Comparison of ENCODE assay signal across 35 cellular contexts in the genomic region with DNA sequence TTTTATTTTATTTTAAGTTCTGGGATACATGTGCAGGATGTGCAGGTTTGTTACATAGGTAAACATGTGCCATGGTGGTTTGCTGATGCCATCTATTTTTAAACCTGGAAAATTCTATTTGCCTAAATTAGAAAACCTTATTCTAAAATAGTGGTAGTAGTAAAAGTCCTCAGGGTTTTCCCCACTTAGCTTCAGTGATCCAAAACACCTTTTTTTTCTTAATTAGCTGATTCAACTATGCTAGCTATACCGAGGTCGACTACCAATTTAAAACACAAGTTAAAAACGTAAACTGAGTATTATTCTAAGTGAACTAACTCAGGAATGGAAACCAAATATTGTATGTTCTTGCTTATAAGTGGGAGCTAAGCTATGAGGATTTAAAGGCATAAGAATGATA.
"Had no signal": no experiment of that assay in that cellular context is flagged by ENCODE, and none has a peak within 500 bp of the region (broad histone marks: within the 10 kb centered on the region; RNA-seq: fewer than 3 reads in every experiment).

No MANE protein-coding gene starts in this region.

- H3K4me1 Mint-ChIP-seq: activated CD4-positive, alpha-beta memory T cell treated with anti-CD3 and anti-CD28 coated beads, Interleukin-2, amount 10 ng/mL, durations not matched to agents 7 days and 5 days; activated CD4-positive, alpha-beta T cell treated with anti-CD3 and anti-CD28 coated beads for 36 hours; activated CD4-positive, alpha-beta T cell treated with anti-CD3 and anti-CD28 coated beads, Interleukin-2, amount 10 ng/mL, durations not matched to agents 7 days and 5 days; activated CD8-positive, alpha-beta memory T cell treated with anti-CD3 and anti-CD28 coated beads, Interleukin-2, amount 10 ng/mL, durations not matched to agents 7 days and 5 days; activated naive CD4-positive, alpha-beta T cell treated with anti-CD3 and anti-CD28 coated beads, Interleukin-2, amount 10 ng/mL, durations not matched to agents 7 days and 5 days; activated naive CD4-positive, alpha-beta T cell treated with anti-CD3 and anti-CD28 coated beads, Interleukin-2, amount 50 U/mL, for 24 hours; activated naive CD8-positive, alpha-beta T cell treated with anti-CD3 and anti-CD28 coated beads, Interleukin-2, amount 10 ng/mL, durations not matched to agents 7 days and 5 days; activated naive CD8-positive, alpha-beta T cell treated with anti-CD3 and anti-CD28 coated beads, Interleukin-2, amount 50 U/mL, for 24 hours had no signal

- H3K27me3 Mint-ChIP-seq: activated CD4-positive, alpha-beta memory T cell treated with anti-CD3 and anti-CD28 coated beads, Interleukin-2, amount 10 ng/mL, durations not matched to agents 7 days and 5 days; activated CD4-positive, alpha-beta T cell treated with anti-CD3 and anti-CD28 coated beads for 36 hours; activated CD4-positive, alpha-beta T cell treated with anti-CD3 and anti-CD28 coated beads, Interleukin-2, amount 10 ng/mL, durations not matched to agents 7 days and 5 days; activated CD8-positive, alpha-beta memory T cell treated with anti-CD3 and anti-CD28 coated beads, Interleukin-2, amount 10 ng/mL, durations not matched to agents 7 days and 5 days; activated naive CD4-positive, alpha-beta T cell treated with anti-CD3 and anti-CD28 coated beads, Interleukin-2, amount 10 ng/mL, durations not matched to agents 7 days and 5 days; activated naive CD4-positive, alpha-beta T cell treated with anti-CD3 and anti-CD28 coated beads, Interleukin-2, amount 50 U/mL, for 24 hours; activated naive CD8-positive, alpha-beta T cell; activated naive CD8-positive, alpha-beta T cell treated with anti-CD3 and anti-CD28 coated beads, Interleukin-2, amount 10 ng/mL, durations not matched to agents 7 days and 5 days; activated naive CD8-positive, alpha-beta T cell treated with anti-CD3 and anti-CD28 coated beads, Interleukin-2, amount 50 U/mL, for 24 hours had no signal

- ATAC-seq: activated CD4-positive, alpha-beta T cell treated with anti-CD3 and anti-CD28 coated beads for 36 hours; activated CD4-positive, CD25-positive, alpha-beta regulatory T cell treated with anti-CD3 and anti-CD28 coated beads, Interleukin-2, amount 50 U/mL, for 24 hours; activated CD8-positive, alpha-beta memory T cell treated with anti-CD3 and anti-CD28 coated beads, Interleukin-2, amount 10 ng/mL, durations not matched to agents 7 days and 5 days; activated CD8-positive, alpha-beta T cell treated with anti-CD3 and anti-CD28 coated beads, Interleukin-2, amount 10 ng/mL, durations not matched to agents 7 days and 5 days; activated naive CD8-positive, alpha-beta T cell treated with anti-CD3 and anti-CD28 coated beads, Interleukin-2, amount 50 U/mL, for 24 hours; body of pancreas had no signal

- H3K27me3 ChIP-seq: body of pancreas, brain microvascular endothelial cell had no signal

- DNase-seq: activated CD4-positive, alpha-beta memory T cell treated with anti-CD3 and anti-CD28 coated beads, Interleukin-2, amount 10 ng/mL, durations not matched to agents 7 days and 5 days; activated CD4-positive, alpha-beta T cell treated with anti-CD3 and anti-CD28 coated beads for 1 hour; activated CD4-positive, alpha-beta T cell treated with anti-CD3 and anti-CD28 coated beads for 36 hours; activated CD4-positive, alpha-beta T cell treated with anti-CD3 and anti-CD28 coated beads for 48 hours; activated CD4-positive, alpha-beta T cell treated with anti-CD3 and anti-CD28 coated beads, Interleukin-2, amount 10 ng/mL, durations not matched to agents 7 days and 5 days; activated CD4-positive, alpha-beta T cell treated with anti-CD3 and anti-CD28 coated beads, Interleukin-2, amount 50 U/mL, for 48 hours; activated CD4-positive, CD25-positive, alpha-beta regulatory T cell; activated CD8-positive, alpha-beta memory T cell treated with anti-CD3 and anti-CD28 coated beads for 24 hours; activated CD8-positive, alpha-beta memory T cell treated with anti-CD3 and anti-CD28 coated beads, Interleukin-2, amount 10 ng/mL, durations not matched to agents 7 days and 5 days; activated CD8-positive, alpha-beta memory T cell treated with anti-CD3 and anti-CD28 coated beads, Interleukin-2, amount 50 U/mL, for 48 hours; activated CD8-positive, alpha-beta T cell treated with anti-CD3 and anti-CD28 coated beads, Interleukin-2, amount 10 ng/mL, durations not matched to agents 7 days and 5 days; activated effector memory CD4-positive, alpha-beta T cell treated with Interleukin-2 at 50 U/mL for 16 hours; activated gamma-delta T cell; activated naive CD4-positive, alpha-beta T cell treated with anti-CD3 and anti-CD28 coated beads, Interleukin-2, amount 10 ng/mL, durations not matched to agents 7 days and 5 days; activated naive CD4-positive, alpha-beta T cell treated with Interleukin-2 at 50 U/mL for 16 hours; activated naive CD8-positive, alpha-beta T cell treated with anti-CD3 and anti-CD28 coated beads, Interleukin-2, amount 10 ng/mL, durations not matched to agents 7 days and 5 days; activated naive CD8-positive, alpha-beta T cell treated with anti-CD3 and anti-CD28 coated beads, Interleukin-2, amount 50 U/mL, for 24 hours; activated T-cell treated with anti-CD3 and anti-CD28 coated beads, Interleukin-2, amount 50 U/mL, for 24 hours; activated T-cell treated with anti-CD3 and anti-CD28 coated beads, Interleukin-2, amount 50 U/mL, for 48 hours; amniotic stem cell; aorta; body of pancreas; brain microvascular endothelial cell; central memory CD4-positive, alpha-beta T cell; T-helper 1 cell; T-helper 2 cell; T-helper 9 cell had no signal

- H3K9me3 ChIP-seq: body of pancreas, breast epithelium had no signal

- H3K4me3 Mint-ChIP-seq: activated CD4-positive, alpha-beta memory T cell treated with anti-CD3 and anti-CD28 coated beads, Interleukin-2, amount 10 ng/mL, durations not matched to agents 7 days and 5 days; activated CD4-positive, alpha-beta T cell treated with anti-CD3 and anti-CD28 coated beads for 36 hours; activated CD4-positive, alpha-beta T cell treated with anti-CD3 and anti-CD28 coated beads, Interleukin-2, amount 10 ng/mL, durations not matched to agents 7 days and 5 days; activated CD8-positive, alpha-beta memory T cell treated with anti-CD3 and anti-CD28 coated beads, Interleukin-2, amount 10 ng/mL, durations not matched to agents 7 days and 5 days; activated CD8-positive, alpha-beta T cell treated with anti-CD3 and anti-CD28 coated beads, Interleukin-2, amount 10 ng/mL, durations not matched to agents 7 days and 5 days; activated naive CD4-positive, alpha-beta T cell treated with anti-CD3 and anti-CD28 coated beads, Interleukin-2, amount 10 ng/mL, durations not matched to agents 7 days and 5 days; activated naive CD4-positive, alpha-beta T cell treated with anti-CD3 and anti-CD28 coated beads, Interleukin-2, amount 50 U/mL, for 24 hours; activated naive CD8-positive, alpha-beta T cell; activated naive CD8-positive, alpha-beta T cell treated with anti-CD3 and anti-CD28 coated beads, Interleukin-2, amount 10 ng/mL, durations not matched to agents 7 days and 5 days; activated naive CD8-positive, alpha-beta T cell treated with anti-CD3 and anti-CD28 coated beads, Interleukin-2, amount 50 U/mL, for 24 hours; activated T-cell treated with anti-CD3 and anti-CD28 coated beads, Interleukin-2, amount 50 U/mL, for 24 hours; T-helper 1 cell treated with Interleukin-12 subunit alpha and Interleukin-12 subunit beta and Interleukin-4 antibody, amounts not matched to agents 30 μg/mL and 1 μg/mL, for 36 hours; T-helper 2 cell treated with Interferon-gamma antibody and Interleukin-4, amounts not matched to agents 5 μg/mL and 100 μg/mL, for 36 hours had no signal

- H3K36me3 ChIP-seq: brain microvascular endothelial cell, breast epithelium had no signal

- H3K27ac ChIP-seq: body of pancreas, brain microvascular endothelial cell, breast epithelium, VCaP had no signal

- H3K36me3 Mint-ChIP-seq: activated naive CD8-positive, alpha-beta T cell had no signal

- H3K4me3 ChIP-seq: body of pancreas, breast epithelium had no signal

- H3K27ac Mint-ChIP-seq: activated CD4-positive, alpha-beta memory T cell treated with anti-CD3 and anti-CD28 coated beads, Interleukin-2, amount 10 ng/mL, durations not matched to agents 7 days and 5 days; activated CD4-positive, alpha-beta T cell treated with anti-CD3 and anti-CD28 coated beads for 36 hours; activated CD4-positive, alpha-beta T cell treated with anti-CD3 and anti-CD28 coated beads, Interleukin-2, amount 10 ng/mL, durations not matched to agents 7 days and 5 days; activated CD8-positive, alpha-beta memory T cell treated with anti-CD3 and anti-CD28 coated beads, Interleukin-2, amount 10 ng/mL, durations not matched to agents 7 days and 5 days; activated CD8-positive, alpha-beta T cell treated with anti-CD3 and anti-CD28 coated beads, Interleukin-2, amount 10 ng/mL, durations not matched to agents 7 days and 5 days; activated naive CD4-positive, alpha-beta T cell treated with anti-CD3 and anti-CD28 coated beads, Interleukin-2, amount 10 ng/mL, durations not matched to agents 7 days and 5 days; activated naive CD4-positive, alpha-beta T cell treated with anti-CD3 and anti-CD28 coated beads, Interleukin-2, amount 50 U/mL, for 24 hours; activated naive CD8-positive, alpha-beta T cell; activated naive CD8-positive, alpha-beta T cell treated with anti-CD3 and anti-CD28 coated beads, Interleukin-2, amount 10 ng/mL, durations not matched to agents 7 days and 5 days; activated T-cell treated with anti-CD3 and anti-CD28 coated beads, Interleukin-2, amount 50 U/mL, for 24 hours; activated T-helper 2 cell treated with anti-CD3 and anti-CD28 coated beads, Interferon-gamma antibody, Interleukin-2, Interleukin-4, amounts not matched to agents 10 μg/mL and 5 μg/mL and 100 μg/mL, durations not matched to agents 14 hours and 24 hours and 36 hours; T-helper 1 cell treated with Interleukin-12 subunit alpha and Interleukin-12 subunit beta and Interleukin-4 antibody, amounts not matched to agents 30 μg/mL and 1 μg/mL, for 36 hours; T-helper 2 cell treated with Interferon-gamma antibody and Interleukin-4, amounts not matched to agents 5 μg/mL and 100 μg/mL, for 36 hours had no signal

- H3K4me1 ChIP-seq: body of pancreas, breast epithelium had no signal

- H3K9me3 Mint-ChIP-seq: activated CD4-positive, alpha-beta memory T cell treated with anti-CD3 and anti-CD28 coated beads, Interleukin-2, amount 10 ng/mL, durations not matched to agents 7 days and 5 days; activated CD4-positive, alpha-beta T cell treated with anti-CD3 and anti-CD28 coated beads, Interleukin-2, amount 10 ng/mL, durations not matched to agents 7 days and 5 days; activated naive CD4-positive, alpha-beta T cell treated with anti-CD3 and anti-CD28 coated beads, Interleukin-2, amount 10 ng/mL, durations not matched to agents 7 days and 5 days; activated naive CD4-positive, alpha-beta T cell treated with anti-CD3 and anti-CD28 coated beads, Interleukin-2, amount 50 U/mL, for 24 hours; activated naive CD8-positive, alpha-beta T cell treated with anti-CD3 and anti-CD28 coated beads, Interleukin-2, amount 10 ng/mL, durations not matched to agents 7 days and 5 days; activated naive CD8-positive, alpha-beta T cell treated with anti-CD3 and anti-CD28 coated beads, Interleukin-2, amount 50 U/mL, for 24 hours; activated T-cell treated with anti-CD3 and anti-CD28 coated beads, Interleukin-2, amount 50 U/mL, for 24 hours; activated T-helper 2 cell treated with anti-CD3 and anti-CD28 coated beads, Interferon-gamma antibody, Interleukin-2, Interleukin-4, amounts not matched to agents 10 μg/mL and 5 μg/mL and 100 μg/mL, durations not matched to agents 14 hours and 24 hours and 36 hours; T-helper 1 cell treated with Interleukin-12 subunit alpha and Interleukin-12 subunit beta and Interleukin-4 antibody, amounts not matched to agents 30 μg/mL and 1 μg/mL, for 36 hours; T-helper 2 cell treated with Interferon-gamma antibody and Interleukin-4, amounts not matched to agents 5 μg/mL and 100 μg/mL, for 36 hours had no signal
